10 cellular contexts compared by ENCODE assay signal in the genomic region with DNA sequence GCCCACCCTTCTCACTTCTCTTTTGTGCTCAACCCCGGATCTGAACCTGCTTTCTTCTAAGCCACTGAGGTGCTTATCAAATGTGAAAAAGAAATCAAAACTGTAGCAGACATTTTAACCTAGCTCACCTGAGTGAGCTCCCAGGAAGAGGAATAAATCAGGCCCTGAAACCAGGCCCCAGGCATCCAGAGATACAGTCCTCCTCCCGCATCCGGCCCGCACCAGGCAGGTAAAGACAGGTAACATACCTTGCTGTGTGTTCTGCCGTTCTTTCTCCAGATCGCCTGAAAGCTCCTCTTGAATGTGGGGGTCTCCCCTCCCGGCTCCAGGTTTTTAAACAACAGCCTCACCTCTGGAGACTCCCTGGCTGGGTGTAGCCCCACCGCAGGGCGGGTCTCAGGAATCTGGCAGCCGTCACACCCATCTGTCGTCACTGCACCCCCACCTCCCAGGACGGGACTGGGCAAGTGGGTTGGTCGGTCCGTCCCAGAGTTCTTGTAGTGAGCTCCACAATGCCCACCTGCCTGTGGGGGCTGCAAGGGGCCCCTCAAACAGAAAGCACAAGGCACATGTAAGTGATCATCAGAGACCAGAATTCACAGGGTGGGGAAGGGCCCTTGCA. TPM values are rescaled to one million over a fixed set of nuclear protein-coding genes. Genes with fewer than 3 reads are reported as not detected.
A peak's percentile ranks its signal among the peaks of the same experiment; 100 is the strongest.
DNase-seq lines count a peak whose midpoint lies in the region; ATAC-seq, FAIRE-seq and TF ChIP-seq lines count a peak whose summit lies in the region.
"Had no signal": no experiment of that assay in that cellular context is flagged by ENCODE, and none has a peak within 500 bp of the region (broad histone marks: within the 10 kb centered on the region; RNA-seq: fewer than 3 reads in every experiment).

A gene (minus strand): TSS at position 305 of the 622 bp plus-strand sequence. CDS start 1,481 bp downstream, outside the sequence.

- WGBS in stomach, 5 donors, result 35 to 61% (median 42%) methylated on average over 11 to 14 of the region's 14 CpGs

- no peak for ATAC-seq in WTC11

- no peaks in the 10 kb centered on the region for H3K27me3 ChIP-seq in stomach

- H3K36me3 ChIP-seq in stomach, result peaks cover 0 to 3% (median 0%) of the 10 kb centered on the region in 4 donors

- H3K27ac ChIP-seq in stomach, result peak within 1 kb of the TSS; percentile 81 to 92 (median 86)

- H3K36me3 Mint-ChIP-seq in T-helper 2 cell treated with Interferon-gamma antibody and Interleukin-4, amounts not matched to agents 5 μg/mL and 100 μg/mL, for 36 hours (ENCODE audit: low read depth), result no peaks in the 10 kb centered on the region
- no peaks in the 10 kb centered on the region for H3K36me3 Mint-ChIP-seq in WTC11

- H3K4me1 ChIP-seq in stomach, result peaks cover 64 to 83% (median 69%) of the 10 kb centered on the region in 4 donors

- POLR2A ChIA-PET in WTC11 (lab: Charles Lee), result interaction anchor here (1.7 kb wide), 1 partner anchor 23 kb away, joined by 6 read pairs; a partner anchor contains a TSS

- peak within 1 kb of the TSS; percentile 83 for H3K27ac Mint-ChIP-seq in T-helper 2 cell treated with Interferon-gamma antibody and Interleukin-4, amounts not matched to agents 5 μg/mL and 100 μg/mL, for 36 hours
- peak within 1 kb of the TSS; percentile 71; the same call in 1 of the 2 replicates for H3K27ac Mint-ChIP-seq in WTC11

- peak within 1 kb of the TSS in 3 of 4 donors; percentile 17 to 32 (median 21) for H3K4me3 ChIP-seq in stomach

- H3K4me3 Mint-ChIP-seq in T-helper 2 cell treated with Interferon-gamma antibody and Interleukin-4, amounts not matched to agents 5 μg/mL and 100 μg/mL, for 36 hours, result peak within 1 kb of the TSS; percentile 33
- H3K4me3 Mint-ChIP-seq in WTC11, result no peak within 1 kb of the TSS

- no peaks in the 10 kb centered on the region for H3K9me3 Mint-ChIP-seq in T-helper 2 cell treated with Interferon-gamma antibody and Interleukin-4, amounts not matched to agents 5 μg/mL and 100 μg/mL, for 36 hours
- H3K9me3 Mint-ChIP-seq in WTC11, result no peaks in the 10 kb centered on the region

- TF ChIP-seq CTCF in WTC11 (IDR thresholded peaks at IDR 0.05), result no peak
- TF ChIP-seq CTCF in stomach (IDR thresholded peaks at IDR 0.05), result no peak

- no peak for TF ChIP-seq EP300 in stomach (IDR thresholded peaks at IDR 0.05)

- TF ChIP-seq POLR2A in stomach (IDR thresholded peaks at IDR 0.05), result peak in 1 of 4 donors; percentile 14

- no peak for FAIRE-seq in HTR-8/SVneo (lab: Jason Lieb, UNC)
- FAIRE-seq: frontal cortex had no signal

- H3K4me1 Mint-ChIP-seq in T-helper 2 cell treated with Interferon-gamma antibody and Interleukin-4, amounts not matched to agents 5 μg/mL and 100 μg/mL, for 36 hours (ENCODE audit: low read depth), result peaks cover 22% of the 10 kb centered on the region
- peaks cover 24% of the 10 kb centered on the region for H3K4me1 Mint-ChIP-seq in WTC11

- CTCF ChIA-PET in WTC11 (lab: Charles Lee), result interaction anchor here (0.5 to 3.7 kb wide), 18 partner anchors 9 to 487 kb away, joined by 3 to 17 read pairs (median 6); a partner anchor contains a TSS

- no peaks in the 10 kb centered on the region for H3K9me3 ChIP-seq in stomach

- H3K27me3 Mint-ChIP-seq in T-helper 2 cell treated with Interferon-gamma antibody and Interleukin-4, amounts not matched to agents 5 μg/mL and 100 μg/mL, for 36 hours (ENCODE audit: low read depth), result no peaks in the 10 kb centered on the region
- H3K27me3 Mint-ChIP-seq in WTC11 (ENCODE audit: low read depth), result peaks cover 2% of the 10 kb centered on the region; the same call in 1 of the 2 replicates

- intact Hi-C loops in stomach (cut with DNase I; ENCODE audit: low total_unique reads), result no loop called here

- no peak for DNase-seq in T-helper 2 cell treated with Interferon-gamma antibody and Interleukin-4, amounts not matched to agents 5 μg/mL and 100 μg/mL, for 36 hours (ENCODE audit: low spot score)
- no peak for DNase-seq in T-helper 2 cell
- DNase-seq in WTC11 (ENCODE audit: low spot score), result no peak
- DNase-seq in kidney tubule cell (ENCODE audit: low spot score), result peak; percentile 83
- peak; percentile 79 for DNase-seq in stomach
- no peak for DNase-seq in NCI-H82 treated with DMSO at 0.1 percent for 48 hours (lab: John Stamatoyannopoulos, UW; ENCODE audit: unreplicated experiment)
- no peak for DNase-seq in HTR-8/SVneo (ENCODE audit: insufficient read length, low spot score)
- no peak for DNase-seq in NCI-H526 (lab: John Stamatoyannopoulos, UW)
- DNase-seq: retina had no signal

TF ChIP-seq in WTC11, 78 proteins besides CTCF, POLR2A, EP300 and RAD21:
- TF ChIP-seq FOXJ3 (CRISPR knock-in tag; IDR thresholded peaks at IDR 0.05; ENCODE audit: borderline replicate concordance), result no peak
- TF ChIP-seq, protein P1, sequence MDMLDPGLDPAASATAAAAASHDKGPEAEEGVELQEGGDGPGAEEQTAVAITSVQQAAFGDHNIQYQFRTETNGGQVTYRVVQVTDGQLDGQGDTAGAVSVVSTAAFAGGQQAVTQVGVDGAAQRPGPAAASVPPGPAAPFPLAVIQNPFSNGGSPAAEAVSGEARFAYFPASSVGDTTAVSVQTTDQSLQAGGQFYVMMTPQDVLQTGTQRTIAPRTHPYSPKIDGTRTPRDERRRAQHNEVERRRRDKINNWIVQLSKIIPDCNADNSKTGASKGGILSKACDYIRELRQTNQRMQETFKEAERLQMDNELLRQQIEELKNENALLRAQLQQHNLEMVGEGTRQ (CRISPR knock-in tag; IDR thresholded peaks at IDR 0.05), result no peak
- TF ChIP-seq, protein P2, sequence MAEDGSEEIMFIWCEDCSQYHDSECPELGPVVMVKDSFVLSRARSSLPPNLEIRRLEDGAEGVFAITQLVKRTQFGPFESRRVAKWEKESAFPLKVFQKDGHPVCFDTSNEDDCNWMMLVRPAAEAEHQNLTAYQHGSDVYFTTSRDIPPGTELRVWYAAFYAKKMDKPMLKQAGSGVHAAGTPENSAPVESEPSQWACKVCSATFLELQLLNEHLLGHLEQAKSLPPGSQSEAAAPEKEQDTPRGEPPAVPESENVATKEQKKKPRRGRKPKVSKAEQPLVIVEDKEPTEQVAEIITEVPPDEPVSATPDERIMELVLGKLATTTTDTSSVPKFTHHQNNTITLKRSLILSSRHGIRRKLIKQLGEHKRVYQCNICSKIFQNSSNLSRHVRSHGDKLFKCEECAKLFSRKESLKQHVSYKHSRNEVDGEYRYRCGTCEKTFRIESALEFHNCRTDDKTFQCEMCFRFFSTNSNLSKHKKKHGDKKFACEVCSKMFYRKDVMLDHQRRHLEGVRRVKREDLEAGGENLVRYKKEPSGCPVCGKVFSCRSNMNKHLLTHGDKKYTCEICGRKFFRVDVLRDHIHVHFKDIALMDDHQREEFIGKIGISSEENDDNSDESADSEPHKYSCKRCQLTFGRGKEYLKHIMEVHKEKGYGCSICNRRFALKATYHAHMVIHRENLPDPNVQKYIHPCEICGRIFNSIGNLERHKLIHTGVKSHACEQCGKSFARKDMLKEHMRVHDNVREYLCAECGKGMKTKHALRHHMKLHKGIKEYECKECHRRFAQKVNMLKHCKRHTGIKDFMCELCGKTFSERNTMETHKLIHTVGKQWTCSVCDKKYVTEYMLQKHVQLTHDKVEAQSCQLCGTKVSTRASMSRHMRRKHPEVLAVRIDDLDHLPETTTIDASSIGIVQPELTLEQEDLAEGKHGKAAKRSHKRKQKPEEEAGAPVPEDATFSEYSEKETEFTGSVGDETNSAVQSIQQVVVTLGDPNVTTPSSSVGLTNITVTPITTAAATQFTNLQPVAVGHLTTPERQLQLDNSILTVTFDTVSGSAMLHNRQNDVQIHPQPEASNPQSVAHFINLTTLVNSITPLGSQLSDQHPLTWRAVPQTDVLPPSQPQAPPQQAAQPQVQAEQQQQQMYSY (CRISPR knock-in tag; IDR thresholded peaks at IDR 0.05), result no peak
- no peak for TF ChIP-seq EMX1 (CRISPR knock-in tag; IDR thresholded peaks at IDR 0.05)
- TF ChIP-seq ZNF121 (CRISPR knock-in tag; IDR thresholded peaks at IDR 0.05), result no peak
- no peak for TF ChIP-seq SMAD4 (CRISPR knock-in tag; IDR thresholded peaks at IDR 0.05)

RNA-seq across cellular contexts. Expression of the gene that starts here (rescaled TPM):
- total RNA-seq in WTC11 (2021) (0.53 to 0.85 TPM (median 0.60 TPM) in 3 replicates), stomach (100 to 1,000 TPM in 1 of 5 donors, 10 to 100 TPM in 4; 14.0 to 105 (median 63.4) TPM)
- polyA plus RNA-seq in stomach, result 10 to 100 TPM; 12.8 to 46.8 (median 29.9) TPM

Comparison
In these comparisons a context has a peak if more than half of its experiments do, and no peak if none do; other contexts are left out.
1. DNase-seq: peak in kidney tubule cell (single experiment) and stomach (single experiment); none in T-helper 2 cell treated with Interferon-gamma antibody and Interleukin-4, amounts not matched to agents 5 μg/mL and 100 μg/mL, for 36 hours (single experiment), T-helper 2 cell (0 of 5), WTC11 (single experiment), NCI-H82 treated with DMSO at 0.1 percent for 48 hours (single experiment), HTR-8/SVneo (single experiment) and NCI-H526 (0 of 2).